Comparison of ENCODE assay signal across 1 cellular context in the genomic region with DNA sequence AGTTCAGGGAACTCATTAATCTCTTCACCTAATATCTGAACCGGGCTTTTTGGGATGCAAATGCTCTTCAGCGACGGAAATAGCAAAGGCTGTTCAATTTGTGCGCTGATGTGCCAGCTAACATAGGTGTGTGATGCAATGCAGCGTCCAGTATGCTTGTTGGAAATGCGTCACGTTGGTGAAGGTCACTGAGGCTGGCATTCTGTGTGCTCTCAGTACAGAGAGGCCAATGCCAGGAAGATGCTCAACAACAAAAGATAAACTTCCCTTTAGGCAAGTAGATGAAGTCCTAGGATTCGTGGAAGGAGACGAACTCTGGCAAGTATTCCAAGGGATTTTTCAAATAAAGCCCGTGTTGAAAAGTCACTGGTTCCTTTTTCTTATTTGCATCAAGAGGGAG.
TF ChIP-seq lines count a peak whose summit lies in the region.

No MANE protein-coding gene starts in this region.

TF ChIP-seq in GM23338, 12 proteins besides CTCF, POLR2A, EP300 and RAD21 (continued from another document):
- TF ChIP-seq, protein P1, sequence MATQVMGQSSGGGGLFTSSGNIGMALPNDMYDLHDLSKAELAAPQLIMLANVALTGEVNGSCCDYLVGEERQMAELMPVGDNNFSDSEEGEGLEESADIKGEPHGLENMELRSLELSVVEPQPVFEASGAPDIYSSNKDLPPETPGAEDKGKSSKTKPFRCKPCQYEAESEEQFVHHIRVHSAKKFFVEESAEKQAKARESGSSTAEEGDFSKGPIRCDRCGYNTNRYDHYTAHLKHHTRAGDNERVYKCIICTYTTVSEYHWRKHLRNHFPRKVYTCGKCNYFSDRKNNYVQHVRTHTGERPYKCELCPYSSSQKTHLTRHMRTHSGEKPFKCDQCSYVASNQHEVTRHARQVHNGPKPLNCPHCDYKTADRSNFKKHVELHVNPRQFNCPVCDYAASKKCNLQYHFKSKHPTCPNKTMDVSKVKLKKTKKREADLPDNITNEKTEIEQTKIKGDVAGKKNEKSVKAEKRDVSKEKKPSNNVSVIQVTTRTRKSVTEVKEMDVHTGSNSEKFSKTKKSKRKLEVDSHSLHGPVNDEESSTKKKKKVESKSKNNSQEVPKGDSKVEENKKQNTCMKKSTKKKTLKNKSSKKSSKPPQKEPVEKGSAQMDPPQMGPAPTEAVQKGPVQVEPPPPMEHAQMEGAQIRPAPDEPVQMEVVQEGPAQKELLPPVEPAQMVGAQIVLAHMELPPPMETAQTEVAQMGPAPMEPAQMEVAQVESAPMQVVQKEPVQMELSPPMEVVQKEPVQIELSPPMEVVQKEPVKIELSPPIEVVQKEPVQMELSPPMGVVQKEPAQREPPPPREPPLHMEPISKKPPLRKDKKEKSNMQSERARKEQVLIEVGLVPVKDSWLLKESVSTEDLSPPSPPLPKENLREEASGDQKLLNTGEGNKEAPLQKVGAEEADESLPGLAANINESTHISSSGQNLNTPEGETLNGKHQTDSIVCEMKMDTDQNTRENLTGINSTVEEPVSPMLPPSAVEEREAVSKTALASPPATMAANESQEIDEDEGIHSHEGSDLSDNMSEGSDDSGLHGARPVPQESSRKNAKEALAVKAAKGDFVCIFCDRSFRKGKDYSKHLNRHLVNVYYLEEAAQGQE (IDR thresholded peaks at IDR 0.05; ENCODE audit: unreplicated experiment) = no peak
- TF ChIP-seq, protein P2, sequence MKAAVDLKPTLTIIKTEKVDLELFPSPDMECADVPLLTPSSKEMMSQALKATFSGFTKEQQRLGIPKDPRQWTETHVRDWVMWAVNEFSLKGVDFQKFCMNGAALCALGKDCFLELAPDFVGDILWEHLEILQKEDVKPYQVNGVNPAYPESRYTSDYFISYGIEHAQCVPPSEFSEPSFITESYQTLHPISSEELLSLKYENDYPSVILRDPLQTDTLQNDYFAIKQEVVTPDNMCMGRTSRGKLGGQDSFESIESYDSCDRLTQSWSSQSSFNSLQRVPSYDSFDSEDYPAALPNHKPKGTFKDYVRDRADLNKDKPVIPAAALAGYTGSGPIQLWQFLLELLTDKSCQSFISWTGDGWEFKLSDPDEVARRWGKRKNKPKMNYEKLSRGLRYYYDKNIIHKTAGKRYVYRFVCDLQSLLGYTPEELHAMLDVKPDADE (IDR thresholded peaks at IDR 0.05) = no peak
- no peak for TF ChIP-seq EZH2 (IDR thresholded peaks at IDR 0.05; ENCODE audit: low read depth, unreplicated experiment)
- no peak for TF ChIP-seq ZNF114 (CRISPR knock-in tag; IDR thresholded peaks at IDR 0.05)
